ENCODE assay signal across 1 cellular context in the genomic region with DNA sequence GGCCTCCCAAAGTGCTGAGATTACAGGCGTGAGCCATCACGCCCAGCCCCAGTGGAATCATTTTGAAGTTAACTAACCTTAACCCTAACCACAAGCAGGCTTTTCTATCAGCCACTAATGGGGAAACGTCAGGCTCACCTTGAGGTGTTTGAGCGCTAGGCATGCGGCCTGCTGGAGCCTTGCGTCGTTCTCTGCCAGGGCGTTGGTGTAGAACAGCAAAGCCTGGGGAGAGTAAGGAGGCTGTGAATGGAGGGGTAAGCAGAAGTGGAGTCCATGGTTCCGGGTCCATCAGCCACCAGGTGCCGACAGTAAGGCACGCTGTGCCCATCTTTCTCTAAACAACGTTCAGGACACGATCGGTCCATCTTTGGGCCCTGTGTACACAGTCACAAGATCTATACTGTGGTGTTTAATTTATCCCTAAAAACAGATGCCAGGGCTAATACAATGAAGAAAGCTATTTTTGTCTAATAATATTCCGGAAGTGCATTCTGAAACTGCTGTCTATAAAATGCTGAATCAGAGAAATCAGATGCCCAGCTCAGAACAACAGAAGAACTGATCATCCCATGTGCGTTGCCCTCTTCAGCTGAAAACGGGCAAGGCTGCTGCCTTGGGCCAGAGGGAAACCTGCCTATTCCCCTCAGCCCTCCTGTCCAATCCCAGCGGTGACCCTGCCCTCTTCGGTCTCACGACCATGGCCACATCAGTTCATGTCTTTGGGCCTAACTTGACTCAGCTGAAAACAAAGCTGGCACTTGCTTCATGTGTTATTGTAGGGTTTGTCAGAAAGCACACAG.
A peak's percentile ranks its signal among the peaks of the same experiment; 100 is the strongest.
TF ChIP-seq lines count a peak whose summit lies in the region.

No MANE protein-coding gene starts in this region.

TF ChIP-seq in HepG2, 621 proteins besides CTCF, POLR2A, EP300 and RAD21 (continued from another document):
- TF ChIP-seq BCLAF1 (IDR thresholded peaks at IDR 0.05), result no peak
- TF ChIP-seq HIVEP1 (CRISPR knock-in tag; IDR thresholded peaks at IDR 0.05), result 0 out of 2 replicates have a peak, but pooled peaks have one; percentile 14
- TF ChIP-seq, protein P1, sequence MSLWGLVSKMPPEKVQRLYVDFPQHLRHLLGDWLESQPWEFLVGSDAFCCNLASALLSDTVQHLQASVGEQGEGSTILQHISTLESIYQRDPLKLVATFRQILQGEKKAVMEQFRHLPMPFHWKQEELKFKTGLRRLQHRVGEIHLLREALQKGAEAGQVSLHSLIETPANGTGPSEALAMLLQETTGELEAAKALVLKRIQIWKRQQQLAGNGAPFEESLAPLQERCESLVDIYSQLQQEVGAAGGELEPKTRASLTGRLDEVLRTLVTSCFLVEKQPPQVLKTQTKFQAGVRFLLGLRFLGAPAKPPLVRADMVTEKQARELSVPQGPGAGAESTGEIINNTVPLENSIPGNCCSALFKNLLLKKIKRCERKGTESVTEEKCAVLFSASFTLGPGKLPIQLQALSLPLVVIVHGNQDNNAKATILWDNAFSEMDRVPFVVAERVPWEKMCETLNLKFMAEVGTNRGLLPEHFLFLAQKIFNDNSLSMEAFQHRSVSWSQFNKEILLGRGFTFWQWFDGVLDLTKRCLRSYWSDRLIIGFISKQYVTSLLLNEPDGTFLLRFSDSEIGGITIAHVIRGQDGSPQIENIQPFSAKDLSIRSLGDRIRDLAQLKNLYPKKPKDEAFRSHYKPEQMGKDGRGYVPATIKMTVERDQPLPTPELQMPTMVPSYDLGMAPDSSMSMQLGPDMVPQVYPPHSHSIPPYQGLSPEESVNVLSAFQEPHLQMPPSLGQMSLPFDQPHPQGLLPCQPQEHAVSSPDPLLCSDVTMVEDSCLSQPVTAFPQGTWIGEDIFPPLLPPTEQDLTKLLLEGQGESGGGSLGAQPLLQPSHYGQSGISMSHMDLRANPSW (CRISPR knock-in tag; IDR thresholded peaks at IDR 0.05; ENCODE audit: borderline replicate concordance), result no peak
